In genomic region chr17:7311110-7311698, GRCh38 we compare ENCODE assay signal across 1 cellular context.
TF ChIP-seq lines count a peak whose summit lies in the region.

No MANE protein-coding gene starts in this region.

TF ChIP-seq in GM12878, 131 proteins besides CTCF, POLR2A, EP300 and RAD21:
- TF ChIP-seq POLR2AphosphoS5 (IDR thresholded peaks at IDR 0.05; ENCODE audit: low read length) (peak; percentile 67; the same call in 1 of the 2 replicates), NR2C2 (IDR thresholded peaks at IDR 0.05; ENCODE audit: borderline replicate concordance, control insufficient read depth, insufficient read length, low read depth) (no peak)
